Comparison of ENCODE assay signal across 14 cellular contexts in genomic region chr1:25707280-25708016, GRCh38.
A peak's percentile ranks its signal among the peaks of the same experiment; 100 is the strongest.
DNase-seq lines count a peak whose midpoint lies in the region; ATAC-seq and TF ChIP-seq lines count a peak whose summit lies in the region.
"Had no signal": no experiment of that assay in that cellular context is flagged by ENCODE, and none has a peak within 500 bp of the region (broad histone marks: within the 10 kb centered on the region; RNA-seq: fewer than 3 reads in every experiment).

No MANE protein-coding gene starts in this region.

- no peak for TF ChIP-seq CTCF in vagina (IDR thresholded peaks at IDR 0.05)

- no peaks in the 10 kb centered on the region for H3K27me3 ChIP-seq in vagina
- H3K27me3 ChIP-seq: breast epithelium had no signal

- CTCF ChIA-PET in activated CD8-positive, alpha-beta memory T cell treated with anti-CD3 and anti-CD28 coated beads, Interleukin-2, amount 10 ng/mL, durations not matched to agents 7 days and 5 days (lab: Charles Lee), result interaction anchor here (1.1 kb wide), 1 partner anchor 19 kb away, joined by 3 read pairs; no protein-coding TSS in a partner anchor

- no peak overlapping the region for H3K4me3 Mint-ChIP-seq in T-helper 17 cell
- no peak overlapping the region for H3K4me3 Mint-ChIP-seq in activated CD8-positive, alpha-beta memory T cell treated with anti-CD3 and anti-CD28 coated beads, Interleukin-2, amount 10 ng/mL, durations not matched to agents 7 days and 5 days
- H3K4me3 Mint-ChIP-seq: stimulated activated effector memory CD8-positive, alpha-beta T cell treated with anti-CD3 and anti-CD28 coated beads, Interleukin-12 subunit alpha, Interleukin-12 subunit beta, amount 100 ng/mL, for 72 hours; T-helper 1 cell treated with Interleukin-12 subunit alpha and Interleukin-12 subunit beta and Interleukin-4 antibody, amounts not matched to agents 30 μg/mL and 1 μg/mL, for 36 hours had no signal

- TF ChIP-seq POLR2A in vagina (IDR thresholded peaks at IDR 0.05), result no peak

- peaks cover 36% of the 10 kb centered on the region for H3K4me1 Mint-ChIP-seq in T-helper 17 cell
- H3K4me1 Mint-ChIP-seq in activated CD8-positive, alpha-beta memory T cell treated with anti-CD3 and anti-CD28 coated beads, Interleukin-2, amount 10 ng/mL, durations not matched to agents 7 days and 5 days, result peaks cover 36% of the 10 kb centered on the region

- no peaks in the 10 kb centered on the region for H3K36me3 ChIP-seq in vagina
- H3K36me3 ChIP-seq: breast epithelium had no signal

- H3K4me1 ChIP-seq in vagina, result peaks cover 96% of the 10 kb centered on the region
- H3K4me1 ChIP-seq: breast epithelium had no signal

- H3K27ac ChIP-seq in vagina, result peak overlapping the region; percentile 69

- intact Hi-C loops in cardiac septum (cut with DNase I), result loop anchor here (2.0 kb wide), 1 partner anchor 19 kb away; no protein-coding TSS in a partner anchor
- intact Hi-C loops in Right ventricle myocardium superior (cut with DNase I), result no loop called here
- intact Hi-C loops in vagina (cut with DNase I), result no loop called here

- no peaks in the 10 kb centered on the region for H3K36me3 Mint-ChIP-seq in T-helper 17 cell (ENCODE audit: low read depth)
- peaks cover 3% of the 10 kb centered on the region for H3K36me3 Mint-ChIP-seq in activated CD8-positive, alpha-beta memory T cell treated with anti-CD3 and anti-CD28 coated beads, Interleukin-2, amount 10 ng/mL, durations not matched to agents 7 days and 5 days
- H3K36me3 Mint-ChIP-seq: stimulated activated effector memory CD8-positive, alpha-beta T cell treated with anti-CD3 and anti-CD28 coated beads, Interleukin-12 subunit alpha, Interleukin-12 subunit beta, amount 100 ng/mL, for 72 hours had no signal

- DNase-seq in cardiac septum (ENCODE audit: low spot score) (peak; percentile 17), Right ventricle myocardium superior (no peak), T-helper 17 cell (no peak), iPS DF 4.7 (ENCODE audit: extremely low read depth, low spot score) (peak; percentile 49), vagina (ENCODE audit: extremely low spot score in 2 of 2) (no peak), NCI-H1436 (lab: John Stamatoyannopoulos, UW) (no peak)
- DNase-seq in activated CD8-positive, alpha-beta memory T cell treated with anti-CD3 and anti-CD28 coated beads, Interleukin-2, amount 10 ng/mL, durations not matched to agents 7 days and 5 days, result no peak
- DNase-seq: activated CD8-positive, alpha-beta memory T cell treated with anti-CD3 and anti-CD28 coated beads, Interleukin-2, amount 50 U/mL, for 48 hours; C1 segment of cervical spinal cord had no signal

- H3K4me3 ChIP-seq in vagina, result peak overlapping the region in 1 of 2 donors; percentile 9
- H3K4me3 ChIP-seq: breast epithelium had no signal

- ATAC-seq in Right ventricle myocardium superior (ENCODE audit: poor library complexity) (no peak), T-helper 17 cell (no peak), GM21786 (IDR thresholded peaks at IDR 0.05; ENCODE audit: unreplicated experiment) (no peak)
- ATAC-seq in activated CD8-positive, alpha-beta memory T cell treated with anti-CD3 and anti-CD28 coated beads, Interleukin-2, amount 10 ng/mL, durations not matched to agents 7 days and 5 days, result no peak
- ATAC-seq: HepG2; stimulated activated effector memory CD8-positive, alpha-beta T cell treated with anti-CD3 and anti-CD28 coated beads, Interleukin-12 subunit alpha, Interleukin-12 subunit beta, amount 100 ng/mL, for 72 hours had no signal

- H3K27ac Mint-ChIP-seq in T-helper 17 cell, result peak overlapping the region; percentile 37
- no peak overlapping the region for H3K27ac Mint-ChIP-seq in activated CD8-positive, alpha-beta memory T cell treated with anti-CD3 and anti-CD28 coated beads, Interleukin-2, amount 10 ng/mL, durations not matched to agents 7 days and 5 days
- H3K27ac Mint-ChIP-seq: stimulated activated effector memory CD8-positive, alpha-beta T cell treated with anti-CD3 and anti-CD28 coated beads, Interleukin-12 subunit alpha, Interleukin-12 subunit beta, amount 100 ng/mL, for 72 hours; T-helper 1 cell treated with Interleukin-12 subunit alpha and Interleukin-12 subunit beta and Interleukin-4 antibody, amounts not matched to agents 30 μg/mL and 1 μg/mL, for 36 hours had no signal

- no peaks in the 10 kb centered on the region for H3K27me3 Mint-ChIP-seq in T-helper 17 cell
- peaks cover 31% of the 10 kb centered on the region for H3K27me3 Mint-ChIP-seq in activated CD8-positive, alpha-beta memory T cell treated with anti-CD3 and anti-CD28 coated beads, Interleukin-2, amount 10 ng/mL, durations not matched to agents 7 days and 5 days

- H3K9me3 ChIP-seq in T-helper 17 cell (ENCODE audit: control insufficient read depth, low read length, poor library complexity, severe bottlenecking) (no peaks in the 10 kb centered on the region), vagina (no peaks in the 10 kb centered on the region)
- H3K9me3 ChIP-seq: breast epithelium had no signal

- H3K9me3 Mint-ChIP-seq in activated CD8-positive, alpha-beta memory T cell treated with anti-CD3 and anti-CD28 coated beads, Interleukin-2, amount 10 ng/mL, durations not matched to agents 7 days and 5 days (ENCODE audit: low read depth), result no peaks in the 10 kb centered on the region
- H3K9me3 Mint-ChIP-seq: T-helper 1 cell treated with Interleukin-12 subunit alpha and Interleukin-12 subunit beta and Interleukin-4 antibody, amounts not matched to agents 30 μg/mL and 1 μg/mL, for 36 hours had no signal

Comparison
In these comparisons a context has a peak if more than half of its experiments do, and no peak if none do; other contexts are left out.
1. DNase-seq: peak in cardiac septum (single experiment) and iPS DF 4.7 (single experiment); none in Right ventricle myocardium superior (single experiment), T-helper 17 cell (0 of 3), vagina (0 of 2), activated CD8-positive, alpha-beta memory T cell treated with anti-CD3 and anti-CD28 coated beads, Interleukin-2, amount 10 ng/mL, durations not matched to agents 7 days and 5 days (single experiment) and NCI-H1436 (single experiment).